ENCODE assay signal across 8 cellular contexts in the genomic region with DNA sequence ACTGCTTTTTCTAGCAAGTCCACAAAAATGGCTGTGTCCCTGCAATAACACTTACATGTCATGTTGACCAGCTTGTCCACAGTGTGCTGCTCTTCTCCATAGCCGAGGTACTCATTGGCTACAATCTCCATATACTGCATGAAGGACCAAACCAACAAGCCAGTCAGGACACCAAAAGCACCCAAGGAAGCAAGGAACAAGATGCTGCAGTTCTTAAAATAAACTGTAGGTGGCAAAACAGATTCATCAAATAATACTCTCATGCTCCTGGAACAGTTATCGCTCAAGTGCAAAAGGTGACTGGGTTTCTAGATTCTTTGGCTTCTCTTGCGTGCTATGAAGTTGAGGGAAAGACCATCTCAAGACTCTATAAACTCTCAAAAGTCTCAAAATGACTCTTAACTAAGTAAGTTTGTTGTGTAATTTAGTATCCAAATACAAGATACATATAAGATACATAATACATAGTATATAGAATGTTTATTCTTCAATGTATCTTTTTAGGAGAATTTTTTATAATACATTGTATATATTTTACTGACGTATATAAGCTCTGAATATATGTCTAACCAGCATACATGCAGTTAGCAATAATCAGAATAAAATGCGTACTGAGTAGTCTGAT. TPM values are rescaled to one million over a fixed set of nuclear protein-coding genes. Genes with fewer than 3 reads are reported as not detected.
DNase-seq lines count a peak whose midpoint lies in the region; ATAC-seq, FAIRE-seq and TF ChIP-seq lines count a peak whose summit lies in the region.

No MANE protein-coding gene starts in this region.

- no peaks in the 10 kb centered on the region for H4K20me1 ChIP-seq in H1 (replicated peaks in 1 of 2; ENCODE audit: control insufficient read depth in 1 of 2, insufficient read depth in 2 of 2, low read length in 2 of 2)

- no peak overlapping the region for H4K5ac ChIP-seq in H1 (ENCODE audit: insufficient read length, low read depth, low read length)

- POLR2A ChIA-PET in H1 (lab: Charles Lee; ENCODE audit: partially characterized antibody): interaction anchor here (0.9 kb wide), 1 partner anchor 10 kb away, joined by 3 read pairs; no protein-coding TSS in a partner anchor

- no peaks in the 10 kb centered on the region for H3K9me3 ChIP-seq in H1 (ENCODE audit: insufficient read depth in 2 of 2, low read depth in 1 of 2, low read length in 1 of 2)

- TF ChIP-seq RAD21 in Ishikawa (IDR thresholded peaks at IDR 0.05; ENCODE audit: low read depth) (peak; percentile 75), H1 (IDR thresholded peaks at IDR 0.05 in 1 of 2, conservative IDR thresholded peaks at IDR 0.05 in 1 of 2; ENCODE audit: low read depth in 2 of 2, low read length in 2 of 2) (peak; percentile 76 to 83)

- no peaks in the 10 kb centered on the region for H3K27me3 ChIP-seq in H1 (replicated peaks in 1 of 4; ENCODE audit: control insufficient read depth in 3 of 4, extremely low read depth in 1 of 4, insufficient read depth in 3 of 4, low read length in 3 of 4)

- H3K27ac ChIP-seq in H1 (ENCODE audit: low read depth, low read length): no peak overlapping the region

- H3K23me2 ChIP-seq in H1 (ENCODE audit: low read depth, low read length): no peaks in the 10 kb centered on the region

- peak in 2 of 3 experiments; percentile 56 to 73; a peak in 3 of 4 replicates for TF ChIP-seq CTCF in H1 (IDR thresholded peaks at IDR 0.05; ENCODE audit: control extremely low read depth in 1 of 3, insufficient read depth in 1 of 3, low read depth in 1 of 3, low read length in 3 of 3)

- H3K27me3 Mint-ChIP-seq in memory B cell: peaks cover 2% of the 10 kb centered on the region

- no peak overlapping the region for H3K23ac ChIP-seq in H1 (ENCODE audit: insufficient read length)

- H3K14ac ChIP-seq in H1 (ENCODE audit: insufficient read length): no peak overlapping the region

- H3K4ac ChIP-seq in H1 (replicated peaks; ENCODE audit: insufficient read length, low read depth, low read length): no peak overlapping the region

- CTCF ChIA-PET in H1 (lab: Charles Lee; ENCODE audit: partially characterized antibody): interaction anchor here (0.6 to 2.7 kb wide), 19 partner anchors 9 to 1037 kb away, joined by 3 to 9 read pairs (median 4); partner anchors contain the start of genes AZI2 and ZCWPW2

- no peak overlapping the region for H3K4me2 ChIP-seq in H1 (ENCODE audit: insufficient read depth in 1 of 2, low read depth in 2 of 2, low read length in 2 of 2)

- no peak overlapping the region for H2AK5ac ChIP-seq in H1 (ENCODE audit: low read depth, low read length)

- peak; percentile 42 for FAIRE-seq in RCC 7860 (lab: Jason Lieb, UNC)
- peak; percentile 94 for FAIRE-seq in H1 (lab: Jason Lieb, UNC)

- H3K36me3 ChIP-seq in H1 (ENCODE audit: control insufficient read depth in 2 of 4, insufficient read depth in 4 of 4, low read length in 3 of 4): no peaks in the 10 kb centered on the region

- H2BK20ac ChIP-seq in H1 (ENCODE audit: low read length): no peak overlapping the region

- in situ Hi-C loops in G401 (cut with HindIII; ENCODE audit: low sequenced_read_pairs): no loop called here

- no peaks in the 10 kb centered on the region for H3K36me3 Mint-ChIP-seq in memory B cell

- no peaks in the 10 kb centered on the region for H3K4me1 Mint-ChIP-seq in memory B cell

- H3K79me1 ChIP-seq in H1 (ENCODE audit: low read depth, low read length): no peaks in the 10 kb centered on the region

- TF ChIP-seq EP300 in Ishikawa (IDR thresholded peaks at IDR 0.05; ENCODE audit: borderline replicate concordance) (no peak), H1 (IDR thresholded peaks at IDR 0.05; ENCODE audit: borderline replicate concordance in 1 of 2, low read depth in 2 of 2, low read length in 2 of 2) (no peak)

- no peak overlapping the region for H2BK120ac ChIP-seq in H1 (replicated peaks; ENCODE audit: low read depth, low read length)

- H2BK15ac ChIP-seq in H1 (ENCODE audit: low read length): no peak overlapping the region; the same call in 1 of the 2 replicates

- H2BK5ac ChIP-seq in H1 (ENCODE audit: low read depth, low read length): no peak overlapping the region

- no peak overlapping the region for H4K8ac ChIP-seq in H1 (ENCODE audit: extremely low read depth, insufficient read depth, low read length)

- no peak overlapping the region for H3K4me3 ChIP-seq in H1 (ENCODE audit: extremely low read depth in 1 of 4, insufficient read depth in 2 of 4, low read depth in 3 of 4, low read length in 4 of 4)

- DNase-seq in A172 (ENCODE audit: low spot score): peak; percentile 88
- DNase-seq in G401 (ENCODE audit: low spot score): peak; percentile 75
- peak; percentile 62 for DNase-seq in RCC 7860 (ENCODE audit: low spot score)
- DNase-seq in H1 (ENCODE audit: low read depth in 1 of 2, low spot score in 2 of 2): no peak
- peak; percentile 10 to 25 for DNase-seq in memory B cell (ENCODE audit: low spot score in 2 of 2)
- DNase-seq in stimulated activated CD4-positive, alpha-beta T cell treated with anti-CD3 and anti-CD28 coated beads, Interleukin-15, amount 100 ng/mL, for 24 hours: no peak

- H3K27ac Mint-ChIP-seq in memory B cell: no peak overlapping the region

- H3K4me1 ChIP-seq in H1 (replicated peaks in 1 of 4; ENCODE audit: control insufficient read depth in 3 of 4, insufficient read depth in 4 of 4, low read length in 3 of 4): no peaks in the 10 kb centered on the region

- H2BK12ac ChIP-seq in H1 (ENCODE audit: low read depth, low read length): no peak overlapping the region

- no peaks in the 10 kb centered on the region for H3K79me2 ChIP-seq in H1 (ENCODE audit: control insufficient read depth in 1 of 2, insufficient read depth in 2 of 2, low read length in 2 of 2)

- no peak overlapping the region for H3K56ac ChIP-seq in H1 (replicated peaks; ENCODE audit: insufficient read length, low read depth, low read length)

- no peaks in the 10 kb centered on the region for H3K9me3 Mint-ChIP-seq in memory B cell

- no peak overlapping the region for H3K18ac ChIP-seq in H1 (ENCODE audit: extremely low read depth, low read length)

- no peak overlapping the region for H3K4me3 Mint-ChIP-seq in memory B cell

- no peak overlapping the region for H4K91ac ChIP-seq in H1 (replicated peaks; ENCODE audit: insufficient read length, low read length)

- ATAC-seq in GM21786 (IDR thresholded peaks at IDR 0.05; ENCODE audit: unreplicated experiment): peak; percentile 92
- peak; percentile 54 for ATAC-seq in memory B cell (ENCODE audit: low read depth)

- no peak for TF ChIP-seq POLR2A in H1 (IDR thresholded peaks at IDR 0.05; ENCODE audit: control extremely low read depth in 1 of 2, low read depth in 2 of 2, low read length in 2 of 2)

- no peak overlapping the region for H2AFZ ChIP-seq in H1 (ENCODE audit: low read length)

- no peak overlapping the region for H3K9ac ChIP-seq in H1 (replicated peaks in 1 of 4; ENCODE audit: extremely low read depth in 1 of 4, low read depth in 3 of 4, low read length in 3 of 4)

- WGBS in H1 (ENCODE audit: extremely low coverage in 1 of 2, insufficient coverage in 1 of 2, insufficient read length in 1 of 2, insufficient replicate concordance in 2 of 2, low coverage in 1 of 2, low lambda C conversion rate in 2 of 2, missing lambda C conversion rate in 1 of 2), 2 experiments: 75% methylated on average over 5 of the region's 5 CpGs; no CpG with 5 or more reads in 1 of the 2 experiments

TF ChIP-seq in Ishikawa, 13 proteins besides CTCF, POLR2A, EP300 and RAD21 (continues in another document):
- no peak for TF ChIP-seq TAF1 (IDR thresholded peaks at IDR 0.05; ENCODE audit: low read depth)
- TF ChIP-seq NFIC (IDR thresholded peaks at IDR 0.05): no peak
- no peak for TF ChIP-seq TCF12 (IDR thresholded peaks at IDR 0.05; ENCODE audit: low read depth)

TF ChIP-seq in H1, 55 proteins besides CTCF, POLR2A, EP300 and RAD21:
- no peak for TF ChIP-seq SIRT6 (IDR thresholded peaks at IDR 0.05; ENCODE audit: low read length)

RNA-seq across cellular contexts. Expression of gene NEK10, which starts 57.0 kb away (rescaled TPM):
- total RNA-seq in A172 (2014; rRNA removed; shearing (Covaris generic)): 8.4 and 11.5 TPM in 2 replicates
- 0.51 and 2.9 TPM in 2 replicates for total RNA-seq in G401 (2014; rRNA removed; shearing (Covaris generic))
- total RNA-seq in H1 (2021; fragmentation: NEBNext Ultra II Directional; extraction: Animal tissue kit (Norgen Biotek cat#: 25700)): 0.50 and 0.84 TPM in 2 replicates
- polyA plus RNA-seq in H1 (2011; rRNA removed): 0.18 and 0.24 TPM in 2 replicates
- 0.22 TPM for polyA plus RNA-seq in H1 (2011; cell fraction: cytosol; rRNA removed)
- 0.51 TPM for polyA plus RNA-seq in H1 (2011; cell fraction: nucleus; rRNA removed)
- 0.28 to 0.76 TPM (median 0.46 TPM) in 4 replicates for polyA plus RNA-seq in H1 (2012, experiment 1 of 2)
- not detected for polyA plus RNA-seq in H1 (2012, experiment 2 of 2)
- polyA plus RNA-seq in H1 (2013, experiment 1 of 2): 0.34 TPM
- polyA plus RNA-seq in H1 (2013, experiment 2 of 2): 0.26 TPM
- polyA minus RNA-seq in H1 (2011; rRNA and poly(A)+ RNA removed): 1.6 and 2.1 TPM in 2 replicates
- not detected for polyA minus RNA-seq in H1 (2011; cell fraction: cytosol; rRNA and poly(A)+ RNA removed)
- 2.3 TPM for polyA minus RNA-seq in H1 (2011; cell fraction: nucleus; rRNA and poly(A)+ RNA removed)

Comparison
In these comparisons a context has a peak if more than half of its experiments do, and no peak if none do; other contexts are left out.
1. DNase-seq: peak in A172 (single experiment), G401 (single experiment), RCC 7860 (single experiment) and memory B cell (2 of 2); none in H1 (0 of 2) and stimulated activated CD4-positive, alpha-beta T cell treated with anti-CD3 and anti-CD28 coated beads, Interleukin-15, amount 100 ng/mL, for 24 hours (single experiment).